In genomic region chr17:60139438-60140285, GRCh38 we compare ENCODE assay signal across 8 cellular contexts. TPM values are rescaled to one million over a fixed set of nuclear protein-coding genes. Genes with fewer than 3 reads are reported as not detected.
DNase-seq lines count a peak whose midpoint lies in the region; ATAC-seq and TF ChIP-seq lines count a peak whose summit lies in the region.

No MANE protein-coding gene starts in this region.

- POLR2A ChIA-PET in CD4-positive, alpha-beta T cell (lab: Charles Lee), result no interaction called here

- no peaks in the 10 kb centered on the region for H3K9me3 ChIP-seq in CD4-positive, alpha-beta T cell (ENCODE audit: control insufficient read depth, low read length)

- no peak overlapping the region for H3K4me3 Mint-ChIP-seq in CD4-positive, alpha-beta T cell

- DNase-seq in CD4-positive, alpha-beta T cell, result peak; percentile 47 to 71 (median 58)
- DNase-seq in NCI-H460 (ENCODE audit: extremely low read depth, low read depth) (peak; percentile 67), activated gamma-delta T cell (lab: John Stamatoyannopoulos, UW) (peak; percentile 24), glomerular visceral epithelial cell (ENCODE audit: extremely low spot score) (peak; percentile 54), posterior cingulate gyrus (peak in 6 of 10 donors; percentile 44 to 94 (median 69)), ureter (ENCODE audit: low spot score) (peak; percentile 66), NCI-H446 treated with DMSO at 0.1 percent for 48 hours (lab: John Stamatoyannopoulos, UW) (no peak)

- peaks cover 30% of the 10 kb centered on the region for H3K4me1 Mint-ChIP-seq in CD4-positive, alpha-beta T cell (ENCODE audit: low read depth)

- peak; percentile 52 for TF ChIP-seq CTCF in CD4-positive, alpha-beta T cell (IDR thresholded peaks at IDR 0.05)

- peaks cover 58% of the 10 kb centered on the region for H3K27me3 ChIP-seq in CD4-positive, alpha-beta T cell (ENCODE audit: control insufficient read depth, insufficient read depth, low read length)

- H3K36me3 Mint-ChIP-seq in CD4-positive, alpha-beta T cell (ENCODE audit: low read depth), result no peaks in the 10 kb centered on the region

- no peak overlapping the region for H3K27ac Mint-ChIP-seq in CD4-positive, alpha-beta T cell

- peaks cover 76% of the 10 kb centered on the region for H3K27me3 Mint-ChIP-seq in CD4-positive, alpha-beta T cell

- H3K9me3 Mint-ChIP-seq in CD4-positive, alpha-beta T cell, result no peaks in the 10 kb centered on the region

- no peak overlapping the region for H3K27ac ChIP-seq in CD4-positive, alpha-beta T cell (ENCODE audit: low read depth, low read length)

- ATAC-seq in CD4-positive, alpha-beta T cell (ENCODE audit: poor library complexity), result peak; percentile 62
- no peak for ATAC-seq in GM21423 (IDR thresholded peaks at IDR 0.05; ENCODE audit: unreplicated experiment)

- CTCF ChIA-PET in CD4-positive, alpha-beta T cell (lab: Charles Lee), result interaction anchor here (0.7 to 1.4 kb wide), 4 partner anchors 10 to 66 kb away, joined by 3 to 5 read pairs (median 4); no protein-coding TSS in a partner anchor

- intact Hi-C loops in CD4-positive, alpha-beta T cell (cut with DNase I, micrococcal nuclease), result no loop called here
- intact Hi-C loops in posterior cingulate gyrus (cut with DNase I), result loop anchor here (10.0 kb wide), 1 partner anchor 295 kb away; no protein-coding TSS in a partner anchor

RNA-seq across cellular contexts. Expression of gene CA4, which starts 10.1 kb away (rescaled TPM):
- total RNA-seq in CD4-positive, alpha-beta T cell, result not detected
- total RNA-seq in NCI-H460 (2014; rRNA removed; shearing (Covaris generic)), result not detected in 2 replicates
- not detected in 2 replicates for polyA plus RNA-seq in NCI-H460 (2014; cell fraction: nucleus; rRNA removed)
- 1.5 TPM for total RNA-seq in ureter
